Comparison of ENCODE assay signal across 15 cellular contexts in the genomic region with DNA sequence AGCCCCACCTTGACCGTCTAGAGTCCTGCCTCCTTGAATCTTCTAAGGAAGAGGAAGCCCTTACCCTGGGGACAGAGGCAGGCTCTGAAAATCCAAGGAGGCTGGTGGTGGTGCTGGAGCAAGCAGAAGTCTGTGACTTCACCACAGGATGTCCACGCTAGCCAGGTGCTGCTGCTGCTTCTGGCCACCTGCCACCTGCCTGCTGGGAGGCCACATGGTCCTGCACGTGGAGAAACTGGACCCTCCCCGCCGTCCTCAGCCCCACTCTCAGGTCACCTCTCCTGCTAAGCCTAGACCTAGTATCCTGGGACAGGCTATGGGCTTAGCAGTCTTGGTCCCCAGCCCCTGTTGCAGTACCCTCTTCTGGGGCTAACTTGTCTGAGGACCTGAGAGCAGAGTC. TPM values are rescaled to one million over a fixed set of nuclear protein-coding genes. Genes with fewer than 3 reads are reported as not detected.
DNase-seq lines count a peak whose midpoint lies in the region; ATAC-seq and TF ChIP-seq lines count a peak whose summit lies in the region.
"Had no signal": no experiment of that assay in that cellular context is flagged by ENCODE, and none has a peak within 500 bp of the region (broad histone marks: within the 10 kb centered on the region; RNA-seq: fewer than 3 reads in every experiment).

No MANE protein-coding gene starts in this region.

- H3K4me3 Mint-ChIP-seq in glutamatergic neuron (ENCODE audit: unreplicated experiment), result no peak overlapping the region
- H3K4me3 Mint-ChIP-seq: CD14-positive monocyte had no signal

- no peak for TF ChIP-seq CTCF in glutamatergic neuron (IDR thresholded peaks at IDR 0.05; ENCODE audit: partially characterized antibody, unreplicated experiment)

- H3K4me1 Mint-ChIP-seq in glutamatergic neuron (ENCODE audit: low read depth, unreplicated experiment), result peaks cover 16% of the 10 kb centered on the region

- ATAC-seq in GM18511 (IDR thresholded peaks at IDR 0.05; ENCODE audit: unreplicated experiment), result no peak
- ATAC-seq: PC-3 had no signal

- DNase-seq in DMS53 (lab: John Stamatoyannopoulos, UW), result peak; percentile 71
- no peak for DNase-seq in DMS53 treated with DMSO at 0.1 percent for 48 hours (lab: John Stamatoyannopoulos, UW; ENCODE audit: unreplicated experiment)
- DNase-seq in NCI-H345 treated with DMSO at 0.1 percent for 48 hours (lab: John Stamatoyannopoulos, UW; ENCODE audit: unreplicated experiment), result peak; percentile 23
- no peak for DNase-seq in glutamatergic neuron
- DNase-seq in posterior vena cava (ENCODE audit: low spot score), result no peak
- no peak for DNase-seq in inferior parietal cortex (ENCODE audit: extremely low spot score)
- DNase-seq: 8988T, NCI-H1436, PC-3 had no signal

- no peaks in the 10 kb centered on the region for H3K36me3 Mint-ChIP-seq in glutamatergic neuron (ENCODE audit: unreplicated experiment)
- H3K36me3 Mint-ChIP-seq: CD14-positive monocyte had no signal

- intact Hi-C loops in posterior vena cava (cut with DNase I), result no loop called here

- no peak for TF ChIP-seq EP300 in Ishikawa (IDR thresholded peaks at IDR 0.05; ENCODE audit: borderline replicate concordance)

- TF ChIP-seq RAD21 in Ishikawa (IDR thresholded peaks at IDR 0.05; ENCODE audit: low read depth), result no peak

- peak overlapping the region; percentile 59 for H3K27ac Mint-ChIP-seq in glutamatergic neuron (ENCODE audit: unreplicated experiment)

- peaks cover 6% of the 10 kb centered on the region for H3K27me3 Mint-ChIP-seq in glutamatergic neuron (ENCODE audit: unreplicated experiment)

- H3K9me3 Mint-ChIP-seq in glutamatergic neuron (ENCODE audit: unreplicated experiment), result peaks cover 2% of the 10 kb centered on the region
- H3K9me3 Mint-ChIP-seq: CD14-positive monocyte had no signal

TF ChIP-seq in Ishikawa, 13 proteins besides CTCF, POLR2A, EP300 and RAD21:
- TF ChIP-seq, protein P1, sequence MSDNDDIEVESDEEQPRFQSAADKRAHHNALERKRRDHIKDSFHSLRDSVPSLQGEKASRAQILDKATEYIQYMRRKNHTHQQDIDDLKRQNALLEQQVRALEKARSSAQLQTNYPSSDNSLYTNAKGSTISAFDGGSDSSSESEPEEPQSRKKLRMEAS (IDR thresholded peaks at IDR 0.05), result peak; percentile 71
- TF ChIP-seq NFIC (IDR thresholded peaks at IDR 0.05) (peak; percentile 60), TEAD4 (IDR thresholded peaks at IDR 0.05) (no peak), ZBTB7A (IDR thresholded peaks at IDR 0.05; ENCODE audit: low read depth) (no peak), CREB1 (IDR thresholded peaks at IDR 0.05; ENCODE audit: low read depth) (no peak), CEBPB (IDR thresholded peaks at IDR 0.05) (no peak), EGR1 (IDR thresholded peaks at IDR 0.05) (no peak), FOXM1 (IDR thresholded peaks at IDR 0.05; ENCODE audit: borderline replicate concordance, low read depth) (no peak), YY1 (IDR thresholded peaks at IDR 0.05; ENCODE audit: low read depth) (no peak), TCF12 (IDR thresholded peaks at IDR 0.05; ENCODE audit: low read depth) (no peak), TAF1 (IDR thresholded peaks at IDR 0.05; ENCODE audit: low read depth) (no peak)
- TF ChIP-seq, protein P2, sequence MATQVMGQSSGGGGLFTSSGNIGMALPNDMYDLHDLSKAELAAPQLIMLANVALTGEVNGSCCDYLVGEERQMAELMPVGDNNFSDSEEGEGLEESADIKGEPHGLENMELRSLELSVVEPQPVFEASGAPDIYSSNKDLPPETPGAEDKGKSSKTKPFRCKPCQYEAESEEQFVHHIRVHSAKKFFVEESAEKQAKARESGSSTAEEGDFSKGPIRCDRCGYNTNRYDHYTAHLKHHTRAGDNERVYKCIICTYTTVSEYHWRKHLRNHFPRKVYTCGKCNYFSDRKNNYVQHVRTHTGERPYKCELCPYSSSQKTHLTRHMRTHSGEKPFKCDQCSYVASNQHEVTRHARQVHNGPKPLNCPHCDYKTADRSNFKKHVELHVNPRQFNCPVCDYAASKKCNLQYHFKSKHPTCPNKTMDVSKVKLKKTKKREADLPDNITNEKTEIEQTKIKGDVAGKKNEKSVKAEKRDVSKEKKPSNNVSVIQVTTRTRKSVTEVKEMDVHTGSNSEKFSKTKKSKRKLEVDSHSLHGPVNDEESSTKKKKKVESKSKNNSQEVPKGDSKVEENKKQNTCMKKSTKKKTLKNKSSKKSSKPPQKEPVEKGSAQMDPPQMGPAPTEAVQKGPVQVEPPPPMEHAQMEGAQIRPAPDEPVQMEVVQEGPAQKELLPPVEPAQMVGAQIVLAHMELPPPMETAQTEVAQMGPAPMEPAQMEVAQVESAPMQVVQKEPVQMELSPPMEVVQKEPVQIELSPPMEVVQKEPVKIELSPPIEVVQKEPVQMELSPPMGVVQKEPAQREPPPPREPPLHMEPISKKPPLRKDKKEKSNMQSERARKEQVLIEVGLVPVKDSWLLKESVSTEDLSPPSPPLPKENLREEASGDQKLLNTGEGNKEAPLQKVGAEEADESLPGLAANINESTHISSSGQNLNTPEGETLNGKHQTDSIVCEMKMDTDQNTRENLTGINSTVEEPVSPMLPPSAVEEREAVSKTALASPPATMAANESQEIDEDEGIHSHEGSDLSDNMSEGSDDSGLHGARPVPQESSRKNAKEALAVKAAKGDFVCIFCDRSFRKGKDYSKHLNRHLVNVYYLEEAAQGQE (IDR thresholded peaks at IDR 0.05; ENCODE audit: low read depth), result no peak
- TF ChIP-seq, protein P3, sequence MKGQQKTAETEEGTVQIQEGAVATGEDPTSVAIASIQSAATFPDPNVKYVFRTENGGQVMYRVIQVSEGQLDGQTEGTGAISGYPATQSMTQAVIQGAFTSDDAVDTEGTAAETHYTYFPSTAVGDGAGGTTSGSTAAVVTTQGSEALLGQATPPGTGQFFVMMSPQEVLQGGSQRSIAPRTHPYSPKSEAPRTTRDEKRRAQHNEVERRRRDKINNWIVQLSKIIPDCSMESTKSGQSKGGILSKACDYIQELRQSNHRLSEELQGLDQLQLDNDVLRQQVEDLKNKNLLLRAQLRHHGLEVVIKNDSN (IDR thresholded peaks at IDR 0.05), result peak; percentile 62

RNA-seq across cellular contexts. Expression of a gene that starts 15.8 kb away (rescaled TPM):
- total RNA-seq in glutamatergic neuron (ENCODE audit: unreplicated experiment), result not detected
- total RNA-seq in posterior vena cava, result not detected
- total RNA-seq: M059J; NCI-H460; T-helper 1 cell treated with Interleukin-12 subunit alpha and Interleukin-12 subunit beta and Interleukin-4 antibody, amounts not matched to agents 30 ng/mL and 1 ng/mL, for 36 hours had no signal

RNA-seq across cellular contexts. Expression of a gene that starts 40.0 kb away (rescaled TPM):
- total RNA-seq in glutamatergic neuron (ENCODE audit: unreplicated experiment), result 409 TPM
- 100 to 1,000 TPM; 404 to 531 TPM for total RNA-seq in posterior vena cava

RNA-seq across cellular contexts. Expression of a gene that starts 50.2 kb away (rescaled TPM):
- total RNA-seq in glutamatergic neuron (ENCODE audit: unreplicated experiment) (0.20 TPM), posterior vena cava (1 to 10 TPM; 3.6 to 5.0 TPM)
- total RNA-seq: M059J; NCI-H460; PC-3; T-helper 1 cell treated with Interleukin-12 subunit alpha and Interleukin-12 subunit beta and Interleukin-4 antibody, amounts not matched to agents 30 ng/mL and 1 ng/mL, for 36 hours had no signal

Comparison
In these comparisons a context has a peak if more than half of its experiments do, and no peak if none do; other contexts are left out.
1. DNase-seq: peak in DMS53 (single experiment) and NCI-H345 treated with DMSO at 0.1 percent for 48 hours (single experiment); none in DMS53 treated with DMSO at 0.1 percent for 48 hours (single experiment), glutamatergic neuron (single experiment), posterior vena cava (single experiment) and inferior parietal cortex (single experiment).